In genomic region chr3:113212845-113213375, GRCh38 we compare ENCODE assay signal across 9 cellular contexts. TPM values are rescaled to one million over a fixed set of nuclear protein-coding genes. Genes with fewer than 3 reads are reported as not detected.
DNase-seq lines count a peak whose midpoint lies in the region; ATAC-seq, FAIRE-seq and TF ChIP-seq lines count a peak whose summit lies in the region.
"Had no signal": no experiment of that assay in that cellular context is flagged by ENCODE, and none has a peak within 500 bp of the region (broad histone marks: within the 10 kb centered on the region; RNA-seq: fewer than 3 reads in every experiment).

No MANE protein-coding gene starts in this region.

- H3K36me3 ChIP-seq in BJ (ENCODE audit: control insufficient read depth, insufficient read depth, low read length): peaks cover 2% of the 10 kb centered on the region
- H3K36me3 ChIP-seq in RWPE2 (ENCODE audit: low read depth): no peaks in the 10 kb centered on the region
- H3K36me3 ChIP-seq in esophagus squamous epithelium: peaks cover 0 to 14% (median 0%) of the 10 kb centered on the region in 3 donors
- H3K36me3 ChIP-seq in pancreas: no peaks in the 10 kb centered on the region
- H3K36me3 ChIP-seq: neutrophil had no signal

- no peak for TF ChIP-seq CTCF in BJ (IDR thresholded peaks at IDR 0.05; ENCODE audit: insufficient read depth, low read depth, low read length)
- no peak for TF ChIP-seq CTCF in RWPE2 (IDR thresholded peaks at IDR 0.05; ENCODE audit: poor library complexity, severe bottlenecking)
- TF ChIP-seq CTCF in esophagus squamous epithelium (IDR thresholded peaks at IDR 0.05): no peak
- TF ChIP-seq CTCF in pancreas (IDR thresholded peaks at IDR 0.05): no peak

- H3K27ac ChIP-seq in RWPE2 (ENCODE audit: poor library complexity, severe bottlenecking): no peak overlapping the region
- peak overlapping the region; percentile 87 to 94 (median 94) for H3K27ac ChIP-seq in esophagus squamous epithelium
- no peak overlapping the region for H3K27ac ChIP-seq in pancreas
- H3K27ac ChIP-seq: neutrophil had no signal

- no peaks in the 10 kb centered on the region for H3K4me1 ChIP-seq in RWPE2 (ENCODE audit: insufficient read depth, poor library complexity, severe bottlenecking)
- peaks cover 9 to 80% (median 20%) of the 10 kb centered on the region in 3 donors for H3K4me1 ChIP-seq in esophagus squamous epithelium
- H3K4me1 ChIP-seq in pancreas: peaks cover 0 to 4% (median 0%) of the 10 kb centered on the region in 3 donors

- ATAC-seq in RWPE2 (ENCODE audit: low read depth) (no peak), pancreas (no peak), HG02870 (IDR thresholded peaks at IDR 0.05; ENCODE audit: unreplicated experiment) (no peak), GM18519 (IDR thresholded peaks at IDR 0.05; ENCODE audit: low FRiP score, unreplicated experiment) (no peak)

- no peak for FAIRE-seq in pancreas (lab: Jason Lieb, UNC)

- WGBS in esophagus squamous epithelium, 2 donors: 28 to 29% methylated on average over 4 of the region's 4 CpGs
- WGBS in pancreas, 2 donors: 28 to 31% methylated on average over 4 of the region's 4 CpGs

- H3K4me3 ChIP-seq in BJ (ENCODE audit: low read depth, low read length) (peak overlapping the region; percentile 81), RWPE2 (ENCODE audit: severe bottlenecking) (peak overlapping the region; percentile 53), esophagus squamous epithelium (peak overlapping the region; percentile 64 to 95 (median 67)), pancreas (peak overlapping the region; percentile 66 to 82 (median 72))

- intact Hi-C loops in esophagus squamous epithelium (cut with DNase I): loop anchor here (10.0 kb wide), 1 partner anchor 52 kb away; no protein-coding TSS in a partner anchor
- intact Hi-C loops in pancreas (cut with DNase I): no loop called here

- no peak for TF ChIP-seq POLR2A in esophagus squamous epithelium (IDR thresholded peaks at IDR 0.05)

- H3K27me3 ChIP-seq in BJ (ENCODE audit: control insufficient read depth, insufficient read depth, low read length) (no peaks in the 10 kb centered on the region), RWPE2 (ENCODE audit: insufficient read depth, poor library complexity, severe bottlenecking) (peaks cover 2% of the 10 kb centered on the region), esophagus squamous epithelium (peaks cover 0 to 23% (median 0%) of the 10 kb centered on the region in 4 donors), pancreas (no peaks in the 10 kb centered on the region)

- H3K9me3 ChIP-seq in RWPE2 (ENCODE audit: severe bottlenecking) (no peaks in the 10 kb centered on the region), esophagus squamous epithelium (no peaks in the 10 kb centered on the region), pancreas (no peaks in the 10 kb centered on the region)
- H3K9me3 ChIP-seq: neutrophil had no signal

- POLR2A ChIA-PET in BJ (lab: Charles Lee): no interaction called here

- no peak for DNase-seq in BJ (ENCODE audit: low read depth)
- no peak for DNase-seq in RWPE2 (ENCODE audit: low spot score)
- no peak for DNase-seq in esophagus squamous epithelium (lab: John Stamatoyannopoulos, UW)
- DNase-seq in pancreas: no peak
- DNase-seq in CD1c-positive myeloid dendritic cell (ENCODE audit: extremely low spot score): no peak
- no peak for DNase-seq in Ammon's horn (ENCODE audit: low spot score)

- CTCF ChIA-PET in BJ (lab: Yijun Ruan, JAX): interaction anchor here (1.2 to 1.3 kb wide), 2 partner anchors 74 to 84 kb away, joined by 4 read pairs; no protein-coding TSS in a partner anchor

RNA-seq across cellular contexts. Expression of gene BOC, which starts 1.6 kb away (rescaled TPM):
- polyA plus RNA-seq in BJ (2011; rRNA removed) (11.3 and 17.7 TPM in 2 replicates), pancreas (1 to 10 TPM; 9.5 TPM)
- 16.6 and 17.6 TPM in 2 replicates for polyA minus RNA-seq in BJ (2011; rRNA and poly(A)+ RNA removed)
- total RNA-seq in esophagus squamous epithelium (10 to 100 TPM; 13.7 to 75.7 (median 24.1) TPM), pancreas (10 to 100 TPM in 4 of 6 donors, 1 to 10 TPM in 2; 4.9 to 19.5 (median 10.5) TPM)

Comparison
In these comparisons a context has a peak if more than half of its experiments do, and no peak if none do; other contexts are left out.
1. H3K27ac ChIP-seq: peak in esophagus squamous epithelium (4 of 4); none in RWPE2 (single experiment) and pancreas (0 of 4).
2. Peak in every context shown above with its lines, with median percentiles within 50 percentile points of each other: H3K4me3 ChIP-seq.